9 cellular contexts compared by ENCODE assay signal in the genomic region with DNA sequence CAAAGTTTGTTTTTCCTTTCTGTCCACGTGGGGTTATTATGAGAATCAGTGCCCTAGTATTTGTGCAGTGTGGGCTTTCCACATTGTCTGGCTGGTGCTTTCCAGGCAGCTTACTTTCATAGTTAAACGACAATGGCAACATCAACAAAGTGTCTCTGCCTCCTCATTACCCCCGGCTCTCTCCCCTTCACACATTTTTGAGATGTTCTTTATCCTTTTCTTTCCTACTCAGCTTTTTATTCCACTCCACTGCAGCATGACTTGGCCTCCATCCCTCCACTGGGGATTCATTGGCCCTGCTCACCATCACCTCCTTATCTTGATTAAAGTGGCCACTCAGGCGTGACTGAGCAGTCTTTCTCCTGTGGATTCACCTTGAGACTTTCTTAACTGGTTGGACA. TPM values are rescaled to one million over a fixed set of nuclear protein-coding genes. Genes with fewer than 3 reads are reported as not detected.
A peak's percentile ranks its signal among the peaks of the same experiment; 100 is the strongest.
DNase-seq lines count a peak whose midpoint lies in the region; TF ChIP-seq lines count a peak whose summit lies in the region.
"Had no signal": no experiment of that assay in that cellular context is flagged by ENCODE, and none has a peak within 500 bp of the region (broad histone marks: within the 10 kb centered on the region; RNA-seq: fewer than 3 reads in every experiment).

No MANE protein-coding gene starts in this region.

- no peak overlapping the region for H2BK120ac ChIP-seq in mesendoderm (ENCODE audit: low read depth, low read length)

- H3K9me3 ChIP-seq in colonic mucosa: no peaks in the 10 kb centered on the region
- H3K9me3 ChIP-seq in uterus: no peaks in the 10 kb centered on the region
- H3K9me3 ChIP-seq in BE2C: no peaks in the 10 kb centered on the region

- no CpG with 5 or more reads among the region's 4 CpGs for WGBS in mesendoderm (ENCODE audit: extremely low coverage, insufficient coverage, low lambda C conversion rate)

- peak overlapping the region; percentile 80 for H3K23ac ChIP-seq in mesendoderm (ENCODE audit: low read length)

- TF ChIP-seq CTCF in colonic mucosa (IDR thresholded peaks at IDR 0.05): no peak
- TF ChIP-seq CTCF in uterus (IDR thresholded peaks at IDR 0.05): no peak
- no peak for TF ChIP-seq CTCF in BE2C (IDR thresholded peaks at IDR 0.05; ENCODE audit: low read depth, low read length)

- intact Hi-C loops in colonic mucosa (cut with DNase I) (no loop called here), uterus (cut with DNase I; ENCODE audit: low total_unique reads) (no loop called here)

- H3K79me2 ChIP-seq in mesendoderm (ENCODE audit: control insufficient read depth, insufficient read depth, low read length): peaks cover 28% of the 10 kb centered on the region

- peaks cover 4% of the 10 kb centered on the region for H3K4me1 ChIP-seq in colonic mucosa
- H3K4me1 ChIP-seq in mesendoderm (ENCODE audit: control insufficient read depth, low read depth, low read length): peaks cover 5% of the 10 kb centered on the region
- peaks cover 10 to 16% of the 10 kb centered on the region in 2 donors for H3K4me1 ChIP-seq in uterus
- H3K4me1 ChIP-seq in BE2C: peaks cover 31% of the 10 kb centered on the region

- H3K4me3 ChIP-seq in colonic mucosa (no peak overlapping the region), mesendoderm (ENCODE audit: low read length) (no peak overlapping the region), uterus (no peak overlapping the region), BE2C (ENCODE audit: low read depth, low read length) (no peak overlapping the region)

- no peak overlapping the region for H3K9ac ChIP-seq in colonic mucosa (ENCODE audit: low read depth in 2 of 2, low read length in 2 of 2)
- no peak overlapping the region for H3K9ac ChIP-seq in mesendoderm (ENCODE audit: low read length)

- no peak overlapping the region for H3K56ac ChIP-seq in mesendoderm (ENCODE audit: low read length)

- H3K4ac ChIP-seq in mesendoderm (ENCODE audit: low read depth, low read length): no peak overlapping the region

- H2BK15ac ChIP-seq in mesendoderm (replicated peaks; ENCODE audit: low read depth): no peak overlapping the region

- H3K27me3 ChIP-seq in colonic mucosa (no peaks in the 10 kb centered on the region), mesendoderm (ENCODE audit: insufficient read depth, low read length, poor library complexity) (no peaks in the 10 kb centered on the region), uterus (no peaks in the 10 kb centered on the region), BE2C (no peaks in the 10 kb centered on the region)

- no peak overlapping the region for H3K4me2 ChIP-seq in mesendoderm (ENCODE audit: low read length)

- H3K18ac ChIP-seq in mesendoderm (ENCODE audit: low read length): no peak overlapping the region

- H3K36me3 ChIP-seq in colonic mucosa: no peaks in the 10 kb centered on the region
- H3K36me3 ChIP-seq in mesendoderm (ENCODE audit: control insufficient read depth, insufficient read depth, low read length): no peaks in the 10 kb centered on the region
- no peaks in the 10 kb centered on the region for H3K36me3 ChIP-seq in uterus
- peaks cover 7% of the 10 kb centered on the region; the same call in 1 of the 2 replicates for H3K36me3 ChIP-seq in BE2C

- no peak overlapping the region for H2BK5ac ChIP-seq in mesendoderm (ENCODE audit: low read length)

- H2AK5ac ChIP-seq in mesendoderm (ENCODE audit: low read length): no peak overlapping the region

- no peak for TF ChIP-seq POLR2A in uterus (IDR thresholded peaks at IDR 0.05)

- no peak overlapping the region for H4K5ac ChIP-seq in mesendoderm (ENCODE audit: low read length)

- DNase-seq in M059J (ENCODE audit: low read depth): peak; percentile 59
- DNase-seq in colonic mucosa: no peak
- DNase-seq in mesendoderm: peak; percentile 25
- DNase-seq in uterus: no peak
- no peak for DNase-seq in activated CD4-positive, alpha-beta T cell treated with anti-CD3 and anti-CD28 coated beads, Interleukin-2, amount 50 U/mL, for 1 hour
- DNase-seq in NOMO-1 treated with DMSO at 0.1 percent for 48 hours (lab: John Stamatoyannopoulos, UW; ENCODE audit: unreplicated experiment): no peak
- DNase-seq in BE2C: no peak
- DNase-seq: activated naive CD8-positive, alpha-beta T cell treated with anti-CD3 and anti-CD28 coated beads for 36 hours; NCI-H146 had no signal

- no peak overlapping the region for H4K8ac ChIP-seq in mesendoderm (ENCODE audit: low read depth, low read length)

- H3K27ac ChIP-seq in colonic mucosa: peak overlapping the region; percentile 27
- no peak overlapping the region for H3K27ac ChIP-seq in mesendoderm (ENCODE audit: low read depth, low read length)
- peak overlapping the region; percentile 60 to 79 for H3K27ac ChIP-seq in uterus

- peaks cover 12% of the 10 kb centered on the region for H3K79me1 ChIP-seq in mesendoderm (ENCODE audit: low read length)

RNA-seq across cellular contexts. Expression of a gene that starts 19.1 kb away (rescaled TPM):
- total RNA-seq in M059J (2014; rRNA removed; shearing (Covaris generic)): 13.9 and 22.4 TPM in 2 replicates
- total RNA-seq in colonic mucosa (10 to 100 TPM; 45.3 to 55.3 TPM), uterus (100 to 1,000 TPM in 1 of 4 donors, 10 to 100 TPM in 3; 18.2 to 114 (median 55.3) TPM)
- polyA plus RNA-seq in mesendoderm (2013, experiment 1 of 2): 26.3 TPM
- 26.9 TPM for polyA plus RNA-seq in mesendoderm (2013, experiment 2 of 2)
- polyA plus RNA-seq in BE2C (2012; ENCODE audit: insufficient read depth, insufficient read length, low read depth): 31.1 TPM

RNA-seq across cellular contexts. Expression of a gene that starts 44.9 kb away (rescaled TPM):
- total RNA-seq in M059J (2014; rRNA removed; shearing (Covaris generic)): not detected in 2 replicates
- total RNA-seq in colonic mucosa (1 to 10 TPM; 2.6 to 3.7 TPM), uterus (10 to 100 TPM in 3 of 4 donors, 1 to 10 TPM in 1; 4.1 to 95.9 (median 54.9) TPM)
- 0.11 TPM for polyA plus RNA-seq in mesendoderm (2013, experiment 1 of 2)
- polyA plus RNA-seq in mesendoderm (2013, experiment 2 of 2): not detected
- 0.94 TPM for polyA plus RNA-seq in BE2C (2012; ENCODE audit: insufficient read depth, insufficient read length, low read depth)
- total RNA-seq: activated naive CD8-positive, alpha-beta T cell treated with anti-CD3 and anti-CD28 coated beads for 36 hours had no signal

Comparison
In these comparisons a context has a peak if more than half of its experiments do, and no peak if none do; other contexts are left out.
1. DNase-seq: peak in M059J (single experiment) and mesendoderm (single experiment); none in colonic mucosa (single experiment), uterus (0 of 2), activated CD4-positive, alpha-beta T cell treated with anti-CD3 and anti-CD28 coated beads, Interleukin-2, amount 50 U/mL, for 1 hour (single experiment), NOMO-1 treated with DMSO at 0.1 percent for 48 hours (single experiment) and BE2C (single experiment).